37 cellular contexts compared by ENCODE assay signal in the genomic region with DNA sequence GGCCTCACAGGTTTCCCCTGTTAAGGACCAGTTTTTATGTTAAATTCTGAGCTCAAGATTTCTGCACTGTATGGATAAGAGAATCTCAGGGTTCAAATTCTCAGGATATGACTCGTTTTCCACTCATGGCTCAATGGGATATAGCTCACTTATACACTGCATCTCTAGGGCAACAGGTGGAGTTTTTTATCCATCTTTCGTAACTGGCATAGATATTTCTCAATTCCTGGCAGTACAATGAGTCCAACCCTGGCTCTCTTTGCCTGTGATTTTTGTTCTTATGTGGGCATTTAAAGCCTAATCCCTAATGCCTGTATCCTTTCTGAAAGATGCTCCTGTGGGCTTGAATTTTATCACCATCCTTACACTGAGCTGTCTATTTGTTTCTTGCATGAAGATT. TPM values are rescaled to one million over a fixed set of nuclear protein-coding genes. Genes with fewer than 3 reads are reported as not detected.
"Had no signal": no experiment of that assay in that cellular context is flagged by ENCODE, and none has a peak within 500 bp of the region (broad histone marks: within the 10 kb centered on the region; RNA-seq: fewer than 3 reads in every experiment).

No MANE protein-coding gene starts in this region.

- H3K4me1 ChIP-seq: ascending aorta had no signal

- DNase-seq: activated CD4-positive, alpha-beta T cell treated with anti-CD3 and anti-CD28 coated beads, Interleukin-2, amount 10 ng/mL, durations not matched to agents 24 days and 14 days; activated CD4-positive, alpha-beta T cell treated with anti-CD3 and anti-CD28 coated beads, Interleukin-2, amount 50 U/mL, for 4 hours; activated CD8-positive, alpha-beta T cell treated with anti-CD3 and anti-CD28 coated beads for 36 hours; activated effector memory CD4-positive, alpha-beta T cell treated with anti-CD3 and anti-CD28 coated beads, Interleukin-2, amount 50 U/mL, for 16 hours; activated naive CD4-positive, alpha-beta T cell; activated naive CD4-positive, alpha-beta T cell treated with anti-CD3 and anti-CD28 coated beads, Interleukin-2, amount 50 U/mL, for 16 hours; activated naive CD8-positive, alpha-beta T cell treated with anti-CD3 and anti-CD28 coated beads for 36 hours; activated T-cell treated with anti-CD3 and anti-CD28 coated beads, Interleukin-2, amount 50 U/mL, for 1 hour; activated T-cell treated with anti-CD3 and anti-CD28 coated beads, Interleukin-2, amount 50 U/mL, for 72 hours; amygdala; cerebellar nuclear complex; NCI-H1105; NCI-H1417 treated with DMSO at 0.1 percent for 48 hours; NCI-H187 treated with DMSO at 0.1 percent for 48 hours; NCI-H2081; NCI-H345; NCI-H510A; NCI-H526; NCI-H748 treated with DMSO at 0.1 percent for 48 hours; NK-92 treated with Interleukin-12 subunit alpha and Interleukin-12 subunit beta, amount 100 ng/mL, for 24 hours; PC-9; SIG-M5; SW 1271; T1000; WERI-Rb-1 had no signal

- H3K27me3 ChIP-seq: ascending aorta had no signal

- H3K27ac ChIP-seq: ascending aorta, KMS-11, PC-9, RWPE1, WERI-Rb-1 had no signal

- ATAC-seq: activated CD8-positive, alpha-beta T cell treated with anti-CD3 and anti-CD28 coated beads for 36 hours; activated T-cell treated with anti-CD3 and anti-CD28 coated beads, Interleukin-2, amount 50 U/mL, for 72 hours; activated T-helper 17 cell treated with anti-CD3 and anti-CD28 coated beads, Interleukin-2, amount 50 U/mL, for 72 hours; Right ventricle myocardium inferior had no signal

- H3K9me3 ChIP-seq: ascending aorta had no signal

- H3K36me3 ChIP-seq: ascending aorta, WERI-Rb-1 had no signal

- FAIRE-seq: RCC 7860 had no signal

- H3K4me3 ChIP-seq: ascending aorta, PC-9 had no signal

RNA-seq across cellular contexts. Expression of a gene that starts 7.6 kb away (rescaled TPM):
- total RNA-seq: activated CD4-positive, alpha-beta T cell treated with anti-CD3 and anti-CD28 coated beads, Interleukin-2, amount 10 ng/mL, durations not matched to agents 24 days and 14 days; activated CD8-positive, alpha-beta memory T cell treated with anti-CD3 and anti-CD28 coated beads for 36 hours; activated CD8-positive, alpha-beta T cell treated with anti-CD3 and anti-CD28 coated beads for 36 hours; activated naive CD8-positive, alpha-beta T cell treated with anti-CD3 and anti-CD28 coated beads for 36 hours; activated T-cell treated with anti-CD3 and anti-CD28 coated beads, Interleukin-2, amount 50 U/mL, for 72 hours; activated T-helper 17 cell treated with anti-CD3 and anti-CD28 coated beads, Interleukin-2, amount 50 U/mL, for 72 hours; ascending aorta; cardiac septum; M059J; PC-9; Right ventricle myocardium inferior; SK-MEL-5; T-helper 1 cell treated with Interleukin-12 subunit alpha and Interleukin-12 subunit beta and Interleukin-4 antibody, amounts not matched to agents 30 ng/mL and 1 ng/mL, for 36 hours; T-helper 2 cell treated with Interferon-gamma antibody and Interleukin-4, amounts not matched to agents 100 ng/mL and 5 ng/mL, for 36 hours had no signal

RNA-seq across cellular contexts. Expression of a gene that starts 58.8 kb away (rescaled TPM):
- total RNA-seq: activated CD4-positive, alpha-beta T cell treated with anti-CD3 and anti-CD28 coated beads, Interleukin-2, amount 10 ng/mL, durations not matched to agents 24 days and 14 days; activated CD8-positive, alpha-beta memory T cell treated with anti-CD3 and anti-CD28 coated beads for 36 hours; activated CD8-positive, alpha-beta T cell treated with anti-CD3 and anti-CD28 coated beads for 36 hours; activated naive CD8-positive, alpha-beta T cell treated with anti-CD3 and anti-CD28 coated beads for 36 hours; activated T-cell treated with anti-CD3 and anti-CD28 coated beads, Interleukin-2, amount 50 U/mL, for 72 hours; activated T-helper 17 cell treated with anti-CD3 and anti-CD28 coated beads, Interleukin-2, amount 50 U/mL, for 72 hours; T-helper 1 cell treated with Interleukin-12 subunit alpha and Interleukin-12 subunit beta and Interleukin-4 antibody, amounts not matched to agents 30 ng/mL and 1 ng/mL, for 36 hours; T-helper 2 cell treated with Interferon-gamma antibody and Interleukin-4, amounts not matched to agents 100 ng/mL and 5 ng/mL, for 36 hours had no signal
